8 cellular contexts compared by ENCODE assay signal in the genomic region with DNA sequence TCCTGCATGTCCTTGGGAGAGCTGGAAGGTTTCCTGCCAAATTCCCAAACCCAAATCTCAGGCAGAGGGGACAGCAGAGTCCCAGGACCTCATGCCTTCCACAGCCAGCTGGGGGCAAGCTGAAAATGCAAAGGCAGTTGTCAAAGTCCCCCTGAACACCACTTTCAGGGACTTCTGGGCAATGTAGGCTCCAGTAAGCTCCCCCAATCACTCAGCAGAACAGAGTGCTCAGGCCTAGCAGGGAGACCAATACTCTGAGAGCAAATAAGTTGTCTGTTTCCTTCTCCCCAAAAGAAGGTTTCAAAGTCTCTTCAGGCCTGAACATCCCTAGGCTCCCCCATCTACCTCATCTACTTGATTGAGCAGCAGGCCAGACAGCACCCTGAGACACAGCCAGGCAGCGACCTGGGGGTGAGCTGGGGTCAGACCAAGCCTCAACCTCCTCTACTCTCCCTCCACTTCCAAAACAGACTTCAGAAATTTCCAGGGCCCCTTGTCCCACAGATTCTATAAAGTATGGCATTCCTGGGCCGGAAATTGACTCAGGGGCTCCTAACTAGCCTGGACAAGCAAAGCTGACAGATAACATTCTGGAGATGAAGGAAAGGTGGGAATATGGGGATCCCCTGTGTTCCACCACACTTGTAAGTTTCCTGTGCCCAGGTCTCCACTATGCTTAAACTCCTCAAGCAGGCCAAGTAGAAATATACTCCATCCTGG. TPM values are rescaled to one million over a fixed set of nuclear protein-coding genes. Genes with fewer than 3 reads are reported as not detected.
DNase-seq lines count a peak whose midpoint lies in the region; ATAC-seq and TF ChIP-seq lines count a peak whose summit lies in the region.

No MANE protein-coding gene starts in this region.

- H3K27ac ChIP-seq in body of pancreas = peak overlapping the region; percentile 22 to 95 (median 91)
- H3K27ac ChIP-seq in lung (ENCODE audit: low read depth in 1 of 2, low read length in 1 of 2) = peak overlapping the region; percentile 89 to 92

- no peak for ATAC-seq in activated T-cell treated with anti-CD3 and anti-CD28 coated beads, Interleukin-2, amount 50 U/mL, for 72 hours (replicated peaks in 1 of 2)
- ATAC-seq in body of pancreas = no peak
- no peak for ATAC-seq in lung (ENCODE audit: insufficient read depth, low FRiP score)

- H3K9me3 ChIP-seq in body of pancreas (no peaks in the 10 kb centered on the region), lung (ENCODE audit: control insufficient read depth in 2 of 2, insufficient read depth in 1 of 2, low read length in 1 of 2) (no peaks in the 10 kb centered on the region)

- H3K27ac Mint-ChIP-seq in activated T-cell treated with anti-CD3 and anti-CD28 coated beads, Interleukin-2, amount 50 U/mL, for 72 hours = peak overlapping the region; percentile 95
- H3K27ac Mint-ChIP-seq in type B pancreatic cell = peak overlapping the region; percentile 99

- H3K27me3 Mint-ChIP-seq in activated T-cell treated with anti-CD3 and anti-CD28 coated beads, Interleukin-2, amount 50 U/mL, for 72 hours (ENCODE audit: low read depth) = no peaks in the 10 kb centered on the region
- no peaks in the 10 kb centered on the region for H3K27me3 Mint-ChIP-seq in type B pancreatic cell

- no peaks in the 10 kb centered on the region for H3K9me3 Mint-ChIP-seq in activated T-cell treated with anti-CD3 and anti-CD28 coated beads, Interleukin-2, amount 50 U/mL, for 72 hours
- H3K9me3 Mint-ChIP-seq in type B pancreatic cell = peaks cover 6% of the 10 kb centered on the region

- no peak for TF ChIP-seq POLR2A in body of pancreas (IDR thresholded peaks at IDR 0.05)

- peak overlapping the region; percentile 97 for H3K4me3 Mint-ChIP-seq in activated T-cell treated with anti-CD3 and anti-CD28 coated beads, Interleukin-2, amount 50 U/mL, for 72 hours
- peak overlapping the region; percentile 95 for H3K4me3 Mint-ChIP-seq in type B pancreatic cell

- intact Hi-C loops in body of pancreas (cut with DNase I) = no loop called here

- TF ChIP-seq CTCF in body of pancreas (IDR thresholded peaks at IDR 0.05) (no peak), lung (IDR thresholded peaks at IDR 0.05; ENCODE audit: control extremely low read depth, extremely low read depth) (no peak), type B pancreatic cell (conservative IDR thresholded peaks at IDR 0.05) (no peak)

- H3K4me1 ChIP-seq in body of pancreas = peaks cover 48% of the 10 kb centered on the region
- H3K4me1 ChIP-seq in lung (ENCODE audit: control insufficient read depth in 2 of 2, insufficient read depth in 2 of 2, low read length in 2 of 2) = peaks cover 9 to 32% of the 10 kb centered on the region in 2 donors

- no peak for DNase-seq in activated T-cell treated with anti-CD3 and anti-CD28 coated beads, Interleukin-2, amount 50 U/mL, for 72 hours
- DNase-seq in activated T-cell treated with anti-CD3 and anti-CD28 coated beads for 4 hours = no peak
- no peak for DNase-seq in body of pancreas
- no peak for DNase-seq in lung (ENCODE audit: low spot score)
- DNase-seq in type B pancreatic cell (ENCODE audit: extremely low spot score, unreplicated experiment) = no peak
- DNase-seq in effector CD8-positive, alpha-beta T cell (lab: John Stamatoyannopoulos, UW) = no peak
- no peak for DNase-seq in activated gamma-delta T cell treated with Interleukin-2 at 50 U/mL for 16 hours
- no peak for DNase-seq in AG08395 (ENCODE audit: low spot score)

- no peaks in the 10 kb centered on the region for H3K36me3 Mint-ChIP-seq in activated T-cell treated with anti-CD3 and anti-CD28 coated beads, Interleukin-2, amount 50 U/mL, for 72 hours (ENCODE audit: insufficient read depth in 2 of 2)
- H3K36me3 Mint-ChIP-seq in type B pancreatic cell = peaks cover 3% of the 10 kb centered on the region

- H3K27me3 ChIP-seq in body of pancreas = no peaks in the 10 kb centered on the region
- no peaks in the 10 kb centered on the region for H3K27me3 ChIP-seq in lung (ENCODE audit: control insufficient read depth, insufficient read depth)

- H3K36me3 ChIP-seq in body of pancreas (replicated peaks in 1 of 2; ENCODE audit: insufficient read depth in 1 of 2, low read depth in 2 of 2) (no peaks in the 10 kb centered on the region), lung (ENCODE audit: control insufficient read depth in 2 of 2, insufficient read depth in 2 of 2, low read length in 2 of 2) (peaks cover 0 to 2% of the 10 kb centered on the region in 2 donors)

- no peak overlapping the region for H3K4me3 ChIP-seq in body of pancreas
- peak overlapping the region; percentile 34 for H3K4me3 ChIP-seq in lung

- peaks cover 66% of the 10 kb centered on the region for H3K4me1 Mint-ChIP-seq in activated T-cell treated with anti-CD3 and anti-CD28 coated beads, Interleukin-2, amount 50 U/mL, for 72 hours (ENCODE audit: low read depth)
- peaks cover 51% of the 10 kb centered on the region for H3K4me1 Mint-ChIP-seq in type B pancreatic cell (ENCODE audit: unreplicated experiment)

- WGBS in body of pancreas, 2 donors = 20 to 69% methylated on average over 1 to 2 of the region's 2 CpGs
- WGBS in lung, 2 donors = 62 to 91% methylated on average over 2 of the region's 2 CpGs

RNA-seq across cellular contexts. Expression of a gene that starts 1.9 kb away (rescaled TPM):
- 10 to 100 TPM; 25.5 to 28.2 TPM for total RNA-seq in activated T-cell treated with anti-CD3 and anti-CD28 coated beads, Interleukin-2, amount 50 U/mL, for 72 hours
- total RNA-seq in body of pancreas (1 to 10 TPM; 6.9 to 7.8 TPM), lung (10 to 100 TPM; 19.3 to 48.0 TPM), type B pancreatic cell (ENCODE audit: low replicate concordance) (28.8 and 41.9 TPM in 2 replicates)
- 10 to 100 TPM; 19.7 to 29.6 TPM for polyA plus RNA-seq in lung
